27 cellular contexts compared by ENCODE assay signal in genomic region chr7:146885231-146885630, GRCh38.
"Had no signal": no experiment of that assay in that cellular context is flagged by ENCODE, and none has a peak within 500 bp of the region (broad histone marks: within the 10 kb centered on the region; RNA-seq: fewer than 3 reads in every experiment).

No MANE protein-coding gene starts in this region.

- DNase-seq: colonic mucosa; cortex of kidney; effector CD8-positive, alpha-beta T cell; effector memory CD8-positive, alpha-beta T cell; endodermal cell; erythroblast; esophagus squamous epithelium; foreskin fibroblast; foreskin melanocyte; heart left ventricle; hypothalamus; immature natural killer cell; islet precursor cell; kidney; kidney glomerular epithelial cell; left colon; left lung; left ventricle myocardium superior; lower lobe of right lung; mesenchymal stem cell; mucosa of descending colon; naive B cell had no signal

- H3K36me3 Mint-ChIP-seq: immature natural killer cell, mesothelial cell of epicardium, naive B cell had no signal

- H3K9me3 Mint-ChIP-seq: endodermal cell, mesothelial cell of epicardium had no signal

- H3K79me2 ChIP-seq: hepatocyte had no signal

- H3K27ac ChIP-seq: colonic mucosa, epithelial cell of prostate, esophagus squamous epithelium, gastroesophageal sphincter, heart left ventricle, hepatocyte, left lung, lower lobe of right lung had no signal

- H2AFZ ChIP-seq: hepatocyte had no signal

- H3K4me1 ChIP-seq: colonic mucosa, esophagus squamous epithelium, gastroesophageal sphincter, heart left ventricle, left lung, lower lobe of right lung had no signal

- H3K4me3 ChIP-seq: colonic mucosa, esophagus squamous epithelium, gastroesophageal sphincter, heart left ventricle, hepatocyte, left lung, lower lobe of right lung, mucosa of descending colon had no signal

- H3K4me2 ChIP-seq: hepatocyte had no signal

- H3K9me3 ChIP-seq: colonic mucosa, gastroesophageal sphincter, lower lobe of right lung had no signal

- H3K36me3 ChIP-seq: colonic mucosa, esophagus squamous epithelium, gastroesophageal sphincter, heart left ventricle, left lung, lower lobe of right lung had no signal

- H3K27me3 ChIP-seq: colonic mucosa, esophagus squamous epithelium, gastroesophageal sphincter, heart left ventricle, hepatocyte, left lung had no signal

- H3K4me1 Mint-ChIP-seq: endodermal cell, immature natural killer cell, mesothelial cell of epicardium, naive B cell had no signal

- H3K27ac Mint-ChIP-seq: dendritic cell treated with granulocyte-macrophage colony-stimulating factor and Interleukin-4, amounts not matched to agents 40 ng/mL and 50 ng/mL, for 4 days; effector memory CD8-positive, alpha-beta T cell; endodermal cell; immature natural killer cell; mesothelial cell of epicardium had no signal

- H3K4me3 Mint-ChIP-seq: dendritic cell treated with granulocyte-macrophage colony-stimulating factor and Interleukin-4, amounts not matched to agents 40 ng/mL and 50 ng/mL, for 4 days; effector memory CD8-positive, alpha-beta T cell; endodermal cell; immature natural killer cell; mesothelial cell of epicardium; naive B cell had no signal

- H3K27me3 Mint-ChIP-seq: dendritic cell treated with granulocyte-macrophage colony-stimulating factor and Interleukin-4, amounts not matched to agents 40 ng/mL and 50 ng/mL, for 4 days; effector memory CD8-positive, alpha-beta T cell; naive B cell had no signal
